In genomic region chr7:220151-220841, GRCh38 we compare ENCODE assay signal across 1 cellular context.
A peak's percentile ranks its signal among the peaks of the same experiment; 100 is the strongest.
TF ChIP-seq lines count a peak whose summit lies in the region.

No MANE protein-coding gene starts in this region.

TF ChIP-seq in HepG2, 621 proteins besides CTCF, POLR2A, EP300 and RAD21 (continued from another document):
- TF ChIP-seq SP4 (CRISPR knock-in tag; IDR thresholded peaks at IDR 0.05) (0 out of 2 replicates have a peak, but pooled peaks have one; percentile 30), SALL2 (CRISPR knock-in tag; IDR thresholded peaks at IDR 0.05) (0 out of 2 replicates have a peak, but pooled peaks have one; percentile 59), ZNF414 (CRISPR knock-in tag; IDR thresholded peaks at IDR 0.05) (no peak), U2AF1 (optimal IDR thresholded peaks at IDR 0.05; ENCODE audit: low read depth, low read length) (no peak), ZNF382 (CRISPR knock-in tag; IDR thresholded peaks at IDR 0.05; ENCODE audit: borderline replicate concordance) (no peak), FOSL2 (CRISPR knock-in tag; IDR thresholded peaks at IDR 0.05) (no peak), ZBTB46 (CRISPR knock-in tag; IDR thresholded peaks at IDR 0.05; ENCODE audit: borderline replicate concordance) (no peak), STAG1 (CRISPR knock-in tag; IDR thresholded peaks at IDR 0.05) (0 out of 2 replicates have a peak, but pooled peaks have one; percentile 8), CCDC6 (CRISPR knock-in tag; IDR thresholded peaks at IDR 0.05) (peak; percentile 59; the same call in 1 of the 2 replicates), MAX (IDR thresholded peaks at IDR 0.05) (peak; percentile 94), ZNF687 (CRISPR knock-in tag; IDR thresholded peaks at IDR 0.05) (peak; percentile 52), DNMT1 (CRISPR knock-in tag; IDR thresholded peaks at IDR 0.05) (0 out of 2 replicates have a peak, but pooled peaks have one; percentile 32), ZFY (CRISPR knock-in tag; IDR thresholded peaks at IDR 0.05) (peak; percentile 36; the same call in 1 of the 2 replicates), ZNF234 (CRISPR knock-in tag; conservative IDR thresholded peaks at IDR 0.05) (no peak), ERF (CRISPR knock-in tag; IDR thresholded peaks at IDR 0.05) (no peak)
- TF ChIP-seq, protein P1, sequence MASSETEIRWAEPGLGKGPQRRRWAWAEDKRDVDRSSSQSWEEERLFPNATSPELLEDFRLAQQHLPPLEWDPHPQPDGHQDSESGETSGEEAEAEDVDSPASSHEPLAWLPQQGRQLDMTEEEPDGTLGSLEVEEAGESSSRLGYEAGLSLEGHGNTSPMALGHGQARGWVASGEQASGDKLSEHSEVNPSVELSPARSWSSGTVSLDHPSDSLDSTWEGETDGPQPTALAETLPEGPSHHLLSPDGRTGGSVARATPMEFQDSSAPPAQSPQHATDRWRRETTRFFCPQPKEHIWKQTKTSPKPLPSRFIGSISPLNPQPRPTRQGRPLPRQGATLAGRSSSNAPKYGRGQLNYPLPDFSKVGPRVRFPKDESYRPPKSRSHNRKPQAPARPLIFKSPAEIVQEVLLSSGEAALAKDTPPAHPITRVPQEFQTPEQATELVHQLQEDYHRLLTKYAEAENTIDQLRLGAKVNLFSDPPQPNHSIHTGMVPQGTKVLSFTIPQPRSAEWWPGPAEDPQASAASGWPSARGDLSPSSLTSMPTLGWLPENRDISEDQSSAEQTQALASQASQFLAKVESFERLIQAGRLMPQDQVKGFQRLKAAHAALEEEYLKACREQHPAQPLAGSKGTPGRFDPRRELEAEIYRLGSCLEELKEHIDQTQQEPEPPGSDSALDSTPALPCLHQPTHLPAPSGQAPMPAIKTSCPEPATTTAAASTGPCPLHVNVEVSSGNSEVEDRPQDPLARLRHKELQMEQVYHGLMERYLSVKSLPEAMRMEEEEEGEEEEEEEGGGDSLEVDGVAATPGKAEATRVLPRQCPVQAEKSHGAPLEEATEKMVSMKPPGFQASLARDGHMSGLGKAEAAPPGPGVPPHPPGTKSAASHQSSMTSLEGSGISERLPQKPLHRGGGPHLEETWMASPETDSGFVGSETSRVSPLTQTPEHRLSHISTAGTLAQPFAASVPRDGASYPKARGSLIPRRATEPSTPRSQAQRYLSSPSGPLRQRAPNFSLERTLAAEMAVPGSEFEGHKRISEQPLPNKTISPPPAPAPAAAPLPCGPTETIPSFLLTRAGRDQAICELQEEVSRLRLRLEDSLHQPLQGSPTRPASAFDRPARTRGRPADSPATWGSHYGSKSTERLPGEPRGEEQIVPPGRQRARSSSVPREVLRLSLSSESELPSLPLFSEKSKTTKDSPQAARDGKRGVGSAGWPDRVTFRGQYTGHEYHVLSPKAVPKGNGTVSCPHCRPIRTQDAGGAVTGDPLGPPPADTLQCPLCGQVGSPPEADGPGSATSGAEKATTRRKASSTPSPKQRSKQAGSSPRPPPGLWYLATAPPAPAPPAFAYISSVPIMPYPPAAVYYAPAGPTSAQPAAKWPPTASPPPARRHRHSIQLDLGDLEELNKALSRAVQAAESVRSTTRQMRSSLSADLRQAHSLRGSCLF (CRISPR knock-in tag; IDR thresholded peaks at IDR 0.05; ENCODE audit: borderline replicate concordance), result no peak
- TF ChIP-seq, protein P2, sequence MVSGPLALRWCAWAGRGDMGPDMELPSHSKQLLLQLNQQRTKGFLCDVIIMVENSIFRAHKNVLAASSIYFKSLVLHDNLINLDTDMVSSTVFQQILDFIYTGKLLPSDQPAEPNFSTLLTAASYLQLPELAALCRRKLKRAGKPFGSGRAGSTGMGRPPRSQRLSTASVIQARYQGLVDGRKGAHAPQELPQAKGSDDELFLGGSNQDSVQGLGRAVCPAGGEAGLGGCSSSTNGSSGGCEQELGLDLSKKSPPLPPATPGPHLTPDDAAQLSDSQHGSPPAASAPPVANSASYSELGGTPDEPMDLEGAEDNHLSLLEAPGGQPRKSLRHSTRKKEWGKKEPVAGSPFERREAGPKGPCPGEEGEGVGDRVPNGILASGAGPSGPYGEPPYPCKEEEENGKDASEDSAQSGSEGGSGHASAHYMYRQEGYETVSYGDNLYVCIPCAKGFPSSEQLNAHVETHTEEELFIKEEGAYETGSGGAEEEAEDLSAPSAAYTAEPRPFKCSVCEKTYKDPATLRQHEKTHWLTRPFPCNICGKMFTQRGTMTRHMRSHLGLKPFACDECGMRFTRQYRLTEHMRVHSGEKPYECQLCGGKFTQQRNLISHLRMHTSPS (CRISPR knock-in tag; IDR thresholded peaks at IDR 0.05; ENCODE audit: low read depth), result 0 out of 2 replicates have a peak, but pooled peaks have one; percentile 9
